ENCODE assay signal across 29 cellular contexts in the genomic region with DNA sequence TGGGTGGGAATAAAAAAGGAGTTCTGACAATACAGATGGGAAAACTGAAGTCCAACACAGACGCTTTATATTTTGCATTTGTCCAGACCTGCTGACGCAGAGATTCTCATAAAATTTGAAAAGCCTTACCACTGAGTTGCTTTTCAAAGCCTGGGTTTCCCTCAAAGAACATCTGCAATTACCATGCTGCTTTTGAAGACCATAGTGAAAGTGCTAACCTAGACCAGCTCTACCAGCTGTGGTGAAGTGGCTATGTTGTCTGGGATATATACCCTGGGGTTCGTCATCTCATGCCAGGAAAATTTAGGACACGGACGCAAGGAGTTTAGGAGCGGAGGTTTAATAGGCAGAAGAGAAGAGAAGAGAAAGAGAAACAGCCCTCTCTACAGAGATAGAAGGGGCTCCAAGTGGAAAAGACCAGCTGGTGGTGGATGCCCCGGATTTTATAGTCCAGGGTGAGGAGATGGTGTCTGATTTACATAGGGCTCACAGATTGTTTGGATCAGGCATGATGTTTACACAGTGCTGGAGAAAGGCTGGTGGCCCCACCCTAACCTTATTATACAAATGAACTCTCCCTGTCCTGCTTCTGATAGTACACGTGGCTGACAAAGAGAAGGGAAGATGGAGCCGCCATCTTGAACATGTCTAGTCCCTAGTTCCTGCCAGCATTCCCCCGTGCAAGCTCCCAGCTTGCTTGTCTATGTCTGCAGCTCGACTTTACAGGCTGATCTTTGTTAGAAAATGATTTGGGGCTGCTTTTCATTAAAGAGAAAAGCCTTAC.
DNase-seq lines count a peak whose midpoint lies in the region; ATAC-seq and TF ChIP-seq lines count a peak whose summit lies in the region.
"Had no signal": no experiment of that assay in that cellular context is flagged by ENCODE, and none has a peak within 500 bp of the region (broad histone marks: within the 10 kb centered on the region; RNA-seq: fewer than 3 reads in every experiment).

No MANE protein-coding gene starts in this region.

- no peak overlapping the region for H3K4me3 ChIP-seq in esophagus muscularis mucosa
- H3K4me3 ChIP-seq: cardiac muscle cell, colonic mucosa, GM12878, PC-9, skin epidermis, suprapubic skin, upper lobe of left lung had no signal

- no peak overlapping the region for H3K27ac ChIP-seq in esophagus muscularis mucosa (replicated peaks in 1 of 4)
- H3K27ac ChIP-seq: 22Rv1, cardiac muscle cell, colonic mucosa, epithelial cell of prostate, parathyroid adenoma, PC-9, skin epidermis, suprapubic skin, upper lobe of left lung had no signal

- TF ChIP-seq EP300 in esophagus muscularis mucosa (IDR thresholded peaks at IDR 0.05): no peak

- TF ChIP-seq CTCF in esophagus muscularis mucosa (IDR thresholded peaks at IDR 0.05): no peak

- TF ChIP-seq POLR2A in esophagus muscularis mucosa (IDR thresholded peaks at IDR 0.05; ENCODE audit: low read depth): no peak

- WGBS in esophagus muscularis mucosa: 82% methylated on average over 11 of the region's 11 CpGs

- peaks cover 0 to 2% (median 0%) of the 10 kb centered on the region in 4 donors for H3K4me1 ChIP-seq in esophagus muscularis mucosa
- H3K4me1 ChIP-seq: colonic mucosa, parathyroid adenoma, suprapubic skin, upper lobe of left lung had no signal

- no peaks in the 10 kb centered on the region for H3K9me3 ChIP-seq in esophagus muscularis mucosa
- H3K9me3 ChIP-seq: colonic mucosa, SK-N-SH, suprapubic skin, upper lobe of left lung had no signal

- ATAC-seq in HG03095 (IDR thresholded peaks at IDR 0.05; ENCODE audit: unreplicated experiment): no peak
- ATAC-seq: activated T-cell treated with anti-CD3 and anti-CD28 coated beads, Interleukin-2, amount 50 U/mL, for 72 hours; GM12878; stimulated activated naive B cell treated with anti-CD40 and anti-IgM and Interleukin-4, amounts not matched to agents 10 μg/mL and 1 μg/mL and 100 μg/mL, for 72 hours had no signal

- peak; percentile 53 for DNase-seq in DMS 273 (lab: John Stamatoyannopoulos, UW; ENCODE audit: unreplicated experiment)
- DNase-seq in DMS 273 treated with DMSO at 0.1 percent for 48 hours (lab: John Stamatoyannopoulos, UW): no peak
- peak; percentile 68 for DNase-seq in COLO668 (lab: John Stamatoyannopoulos, UW; ENCODE audit: unreplicated experiment)
- peak; percentile 63 for DNase-seq in NCI-H748 (lab: John Stamatoyannopoulos, UW; ENCODE audit: unreplicated experiment)
- peak; percentile 68 for DNase-seq in esophagus muscularis mucosa (ENCODE audit: extremely low spot score)
- DNase-seq in HEK293T (ENCODE audit: extremely low spot score): no peak
- DNase-seq in inferior parietal cortex (ENCODE audit: extremely low spot score): no peak
- DNase-seq: activated CD4-positive, alpha-beta T cell treated with anti-CD3 and anti-CD28 coated beads, Interleukin-2, amount 50 U/mL, for 4 hours; activated T-cell treated with anti-CD3 and anti-CD28 coated beads, Interleukin-2, amount 50 U/mL, for 72 hours; colonic mucosa; effector CD4-positive, alpha-beta T cell; H7; hypothalamus; Kasumi-1; NCI-H1417 treated with DMSO at 0.1 percent for 48 hours; NK-92 treated with Interleukin-12 subunit alpha and Interleukin-12 subunit beta, amount 100 ng/mL, for 24 hours; PC-9; retina; SK-N-SH; stimulated activated naive B cell treated with anti-CD40 and anti-IgM and Interleukin-4, amounts not matched to agents 10 μg/mL and 1 μg/mL and 100 μg/mL, for 72 hours; upper lobe of left lung had no signal

- CTCF ChIA-PET in HEK293T (lab: Yijun Ruan, JAX): interaction anchor here (0.6 to 1.2 kb wide), 4 partner anchors 12 to 475 kb away, joined by 3 to 4 read pairs (median 3); no protein-coding TSS in a partner anchor

- H3K27me3 ChIP-seq in esophagus muscularis mucosa: no peaks in the 10 kb centered on the region
- H3K27me3 ChIP-seq: cardiac muscle cell, colonic mucosa, suprapubic skin, upper lobe of left lung had no signal

- intact Hi-C loops in esophagus muscularis mucosa (cut with DNase I): no loop called here

- peaks cover 11 to 47% (median 14%) of the 10 kb centered on the region in 4 donors for H3K36me3 ChIP-seq in esophagus muscularis mucosa
- H3K36me3 ChIP-seq: colonic mucosa, upper lobe of left lung had no signal

- POLR2A ChIA-PET in HEK293T (lab: Yijun Ruan, JAX): no interaction called here

TF ChIP-seq in HEK293T, 16 proteins besides CTCF, POLR2A, EP300 and RAD21:
- no peak for TF ChIP-seq SUZ12 (IDR thresholded peaks at IDR 0.05)
- TF ChIP-seq BHLHE40 (IDR thresholded peaks at IDR 0.05; ENCODE audit: borderline replicate concordance): no peak
- TF ChIP-seq ARNT (IDR thresholded peaks at IDR 0.05): no peak

Comparison
In these comparisons a context has a peak if more than half of its experiments do, and no peak if none do; other contexts are left out.
1. DNase-seq: peak in DMS 273 (single experiment), COLO668 (single experiment), NCI-H748 (single experiment) and esophagus muscularis mucosa (single experiment); none in DMS 273 treated with DMSO at 0.1 percent for 48 hours (single experiment), HEK293T (single experiment) and inferior parietal cortex (single experiment).